Comparison of ENCODE assay signal across 24 cellular contexts in genomic region chr19:27828781-27829275, GRCh38.
DNase-seq lines count a peak whose midpoint lies in the region; ATAC-seq, FAIRE-seq and TF ChIP-seq lines count a peak whose summit lies in the region.
"Had no signal": no experiment of that assay in that cellular context is flagged by ENCODE, and none has a peak within 500 bp of the region (broad histone marks: within the 10 kb centered on the region; RNA-seq: fewer than 3 reads in every experiment).

No MANE protein-coding gene starts in this region.

- no peak overlapping the region for H3K4me2 ChIP-seq in K562 (ENCODE audit: insufficient read depth, low read length)
- H3K4me2 ChIP-seq: PC-9 had no signal

- H3K9ac ChIP-seq in K562 (ENCODE audit: insufficient read depth in 1 of 2, low read depth in 2 of 2, low read length in 2 of 2) = no peak overlapping the region

- no peaks in the 10 kb centered on the region for H4K20me1 ChIP-seq in K562 (replicated peaks; ENCODE audit: control insufficient read depth, insufficient read depth, low read length)

- TF ChIP-seq POLR2A in H54 (IDR thresholded peaks at IDR 0.05; ENCODE audit: low read depth, low read length) (no peak), K562 (conservative IDR thresholded peaks at IDR 0.05) (no peak)

- TF ChIP-seq EP300 in K562 (IDR thresholded peaks at IDR 0.05; ENCODE audit: low read length) = no peak

- no peak for TF ChIP-seq CTCF in K562 (IDR thresholded peaks at IDR 0.05 in 2 of 3, conservative IDR thresholded peaks at IDR 0.05 in 1 of 3; ENCODE audit: insufficient read depth in 2 of 3, low read depth in 1 of 3, low read length in 3 of 3)

- H3K27ac ChIP-seq in K562 (ENCODE audit: extremely low read depth, low read depth, low read length) = no peak overlapping the region
- H3K27ac ChIP-seq: PC-9, SJSA1 had no signal

- intact Hi-C loops in K562 (cut with micrococcal nuclease) = no loop called here

- BruUV-seq in K562 (replicated peaks; lab: Mats Ljungman, UMichigan) = no TSS peak

- POLR2A ChIA-PET in K562 (lab: Yijun Ruan, JAX) = no interaction called here

- TF ChIP-seq RAD21 in K562 (CRISPR knock-in tag; conservative IDR thresholded peaks at IDR 0.05 in 1 of 2, IDR thresholded peaks at IDR 0.05 in 1 of 2) = no peak

- no peaks in the 10 kb centered on the region for H3K27me3 ChIP-seq in K562 (ENCODE audit: control insufficient read depth in 2 of 2, insufficient read depth in 2 of 2, low read length in 2 of 2)
- H3K27me3 ChIP-seq: SJSA1 had no signal

- DNase-seq in H54 (ENCODE audit: insufficient read length, low spot score) (no peak), NAMALWA (ENCODE audit: low spot score) (peak; percentile 14), OCI-M1 (lab: John Stamatoyannopoulos, UW) (peak; percentile 46), K562 (ENCODE audit: extremely low read depth in 1 of 4, low spot score in 3 of 4) (no peak), activated gamma-delta T cell treated with Interleukin-2 at 50 U/mL for 16 hours (no peak), NCI-H748 treated with DMSO at 0.1 percent for 48 hours (lab: John Stamatoyannopoulos, UW) (no peak), SHP77 (lab: John Stamatoyannopoulos, UW) (no peak)
- DNase-seq: 8988T, ACHN, Calu3, DND-41, H7, KBM-7, MM.1S, NCI-H1105 treated with DMSO at 0.1 percent for 48 hours, NCI-H2029, NCI-H446 treated with DMSO at 0.1 percent for 48 hours, NCI-H526, PC-9 had no signal

- CTCF ChIA-PET in K562 (lab: Yijun Ruan, JAX; ENCODE audit: low intra/inter-chr PET ratio) = no interaction called here

- in situ Hi-C loops in K562 (cut with MboI) = no loop called here

- H3K36me3 ChIP-seq in K562 (ENCODE audit: control insufficient read depth, insufficient read depth, low read length) = no peaks in the 10 kb centered on the region
- H3K36me3 ChIP-seq: SJSA1 had no signal

- no peaks in the 10 kb centered on the region for H3K4me1 ChIP-seq in K562 (replicated peaks in 1 of 2; ENCODE audit: control insufficient read depth in 2 of 2, insufficient read depth in 2 of 2, low read length in 2 of 2)
- H3K4me1 ChIP-seq: SJSA1 had no signal

- H3K4me3 ChIP-seq in K562 = no peak overlapping the region
- H3K4me3 ChIP-seq: PC-9, SJSA1 had no signal

- H2AFZ ChIP-seq in K562 (ENCODE audit: low read depth, low read length) = no peak overlapping the region
- H2AFZ ChIP-seq: PC-9 had no signal

- 4% methylated on average over 3 of the region's 3 CpGs for WGBS in K562 (ENCODE audit: insufficient coverage, low coverage, missing lambda C conversion rate)

- no peaks in the 10 kb centered on the region for H3K9me1 ChIP-seq in K562 (ENCODE audit: control insufficient read depth, insufficient read depth, low read length)

- FAIRE-seq in H54 (lab: Jason Lieb, UNC) (peak; percentile 48), K562 (lab: Jason Lieb, UNC) (no peak)
- FAIRE-seq: GM18507, HTR-8/SVneo had no signal

- no peaks in the 10 kb centered on the region for H3K9me3 ChIP-seq in K562 (replicated peaks; ENCODE audit: control insufficient read depth, insufficient read depth, low read depth, low read length)
- H3K9me3 ChIP-seq: SJSA1 had no signal

- ATAC-seq in K562 (no peak), HG02571 (IDR thresholded peaks at IDR 0.05; ENCODE audit: unreplicated experiment) (no peak)
- ATAC-seq: Right ventricle myocardium inferior had no signal

- H3K79me2 ChIP-seq in K562 (ENCODE audit: control insufficient read depth, insufficient read depth, low read length) = no peaks in the 10 kb centered on the region

TF ChIP-seq in K562, 482 proteins besides CTCF, POLR2A, EP300 and RAD21:
- peak; percentile 34 for TF ChIP-seq MEIS2 (IDR thresholded peaks at IDR 0.05; ENCODE audit: partially characterized antibody)
- no peak for TF ChIP-seq MIER1 (IDR thresholded peaks at IDR 0.05; ENCODE audit: low read depth)

Comparison
In these comparisons a context has a peak if more than half of its experiments do, and no peak if none do; other contexts are left out.
1. DNase-seq: peak in NAMALWA (single experiment) and OCI-M1 (single experiment); none in H54 (single experiment), K562 (0 of 4), activated gamma-delta T cell treated with Interleukin-2 at 50 U/mL for 16 hours (single experiment), NCI-H748 treated with DMSO at 0.1 percent for 48 hours (single experiment) and SHP77 (0 of 2).